15 cellular contexts compared by ENCODE assay signal in genomic region chr3:195179782-195180489, GRCh38.
DNase-seq lines count a peak whose midpoint lies in the region; ATAC-seq and TF ChIP-seq lines count a peak whose summit lies in the region.
"Had no signal": no experiment of that assay in that cellular context is flagged by ENCODE, and none has a peak within 500 bp of the region (broad histone marks: within the 10 kb centered on the region; RNA-seq: fewer than 3 reads in every experiment).

No MANE protein-coding gene starts in this region.

- no peaks in the 10 kb centered on the region for H3K79me1 ChIP-seq in H9 (ENCODE audit: insufficient read depth, low read depth, low read length, poor library complexity, severe bottlenecking)

- H3K4me3 Mint-ChIP-seq in H9: no peak overlapping the region
- H3K4me3 Mint-ChIP-seq: effector memory CD8-positive, alpha-beta T cell had no signal

- no peak overlapping the region for H3K23ac ChIP-seq in H9 (ENCODE audit: insufficient read length, low read depth, low read length)

- H3K23me2 ChIP-seq in H9 (ENCODE audit: insufficient read length, low read depth, low read length, poor library complexity, severe bottlenecking): no peaks in the 10 kb centered on the region

- H3K14ac ChIP-seq in H9 (ENCODE audit: insufficient read depth, low read length): no peak overlapping the region; the same call in 1 of the 2 replicates

- H3K4me3 ChIP-seq in right lobe of liver: no peak overlapping the region
- no peak overlapping the region for H3K4me3 ChIP-seq in skeletal muscle tissue (ENCODE audit: low read length in 3 of 3)
- H3K4me3 ChIP-seq: ascending aorta had no signal

- peaks cover 9 to 16% (median 12%) of the 10 kb centered on the region in 3 experiments for H3K36me3 Mint-ChIP-seq in H9 (ENCODE audit: insufficient read depth in 1 of 3, low read depth in 3 of 3)

- H2BK15ac ChIP-seq in H9 (ENCODE audit: low read depth, low read length): no peak overlapping the region

- TF ChIP-seq CTCF in H9 (conservative IDR thresholded peaks at IDR 0.05): no peak
- no peak for TF ChIP-seq CTCF in right lobe of liver (IDR thresholded peaks at IDR 0.05)

- no CpG with 5 or more reads among the region's 24 CpGs for WGBS in H9 (ENCODE audit: extremely low coverage, insufficient read length, low lambda C conversion rate)
- whole genome bisulfite sequencing in right lobe of liver (ENCODE audit: insufficient coverage, low coverage, low lambda C conversion rate, missing lambda C conversion rate): 45% methylated on average over 16 of the region's 24 CpGs

- no peak overlapping the region for H3K18ac ChIP-seq in H9 (ENCODE audit: insufficient read length, low read depth, low read length)

- no peak for TF ChIP-seq POLR2A in right lobe of liver (IDR thresholded peaks at IDR 0.05)

- H3K27ac ChIP-seq in H9 (ENCODE audit: insufficient read length, low read depth, low read length): no peak overlapping the region
- peak overlapping the region; percentile 50 to 68 (median 50) for H3K27ac ChIP-seq in right lobe of liver
- H3K27ac ChIP-seq in skeletal muscle tissue (ENCODE audit: low read depth, low read length): peak overlapping the region; percentile 64
- H3K27ac ChIP-seq: ascending aorta, HL-60 had no signal

- H3K27ac Mint-ChIP-seq in H9: peak overlapping the region in 2 of 3 experiments; percentile 71 to 85; a peak in 4 of 7 replicates
- H3K27ac Mint-ChIP-seq: effector memory CD8-positive, alpha-beta T cell had no signal

- no peak overlapping the region for H2BK20ac ChIP-seq in H9 (ENCODE audit: low read depth, low read length, poor library complexity, severe bottlenecking)

- no peak overlapping the region for H4K5ac ChIP-seq in H9 (ENCODE audit: insufficient read length, low read depth, low read length)

- no peak overlapping the region for H2AK5ac ChIP-seq in H9 (ENCODE audit: insufficient read length, low read length)

- no peak overlapping the region for H4K8ac ChIP-seq in H9 (replicated peaks; ENCODE audit: insufficient read length, low read depth, low read length)

- H4K91ac ChIP-seq in H9 (ENCODE audit: insufficient read length, low read depth, low read length): no peak overlapping the region

- H3K27me3 ChIP-seq in H9 (ENCODE audit: insufficient read depth, low read length): no peaks in the 10 kb centered on the region
- H3K27me3 ChIP-seq in right lobe of liver: no peaks in the 10 kb centered on the region
- H3K27me3 ChIP-seq in skeletal muscle tissue (ENCODE audit: control insufficient read depth in 3 of 3, insufficient read depth in 3 of 3, low read length in 3 of 3): no peaks in the 10 kb centered on the region
- H3K27me3 ChIP-seq: ascending aorta, BE2C had no signal

- H3K4me1 Mint-ChIP-seq in H9: peaks cover 44 to 45% of the 10 kb centered on the region in 2 experiments

- H3K36me3 ChIP-seq in right lobe of liver (no peaks in the 10 kb centered on the region), skeletal muscle tissue (ENCODE audit: control insufficient read depth in 3 of 3, insufficient read depth in 3 of 3, low read length in 3 of 3) (no peaks in the 10 kb centered on the region)
- H3K36me3 ChIP-seq: ascending aorta, BE2C had no signal

- H3K9me3 Mint-ChIP-seq in H9: no peaks in the 10 kb centered on the region
- H3K9me3 Mint-ChIP-seq: effector memory CD8-positive, alpha-beta T cell had no signal

- H3K4me2 ChIP-seq in H9 (ENCODE audit: insufficient read depth, insufficient read length, low read length): no peak overlapping the region

- no peaks in the 10 kb centered on the region for H4K20me1 ChIP-seq in H9 (ENCODE audit: control insufficient read depth, insufficient read depth, insufficient read length)

- H2BK5ac ChIP-seq in H9 (ENCODE audit: insufficient read length, low read length): no peak overlapping the region

- DNase-seq in H9 (no peak), dermis blood vessel endothelial cell (peak; percentile 45), right lobe of liver (no peak), NCI-H774 (lab: John Stamatoyannopoulos, UW) (no peak), HuH-7 (ENCODE audit: low spot score) (no peak)
- DNase-seq: activated T-cell treated with anti-CD3 and anti-CD28 coated beads, Interleukin-2, amount 50 U/mL, for 1 hour; BE2C; effector memory CD8-positive, alpha-beta T cell; EL; MM.1S had no signal

- H3K27me3 Mint-ChIP-seq in H9 (ENCODE audit: low read depth): no peaks in the 10 kb centered on the region; the same call in 1 of the 2 replicates
- H3K27me3 Mint-ChIP-seq: effector memory CD8-positive, alpha-beta T cell had no signal

- H3K4me1 ChIP-seq in H9 (ENCODE audit: insufficient read depth, low read length) (peaks cover 11% of the 10 kb centered on the region; the same call in 1 of the 2 replicates), right lobe of liver (no peaks in the 10 kb centered on the region), skeletal muscle tissue (ENCODE audit: control insufficient read depth in 3 of 3, insufficient read depth in 3 of 3, low read length in 3 of 3) (peaks cover 23 to 34% (median 31%) of the 10 kb centered on the region in 3 donors)

- H2BK12ac ChIP-seq in H9 (ENCODE audit: insufficient read length, low read depth, low read length): no peak overlapping the region

- H2AFZ ChIP-seq in H9 (ENCODE audit: low read length): no peak overlapping the region

- no peak overlapping the region for H3K9ac ChIP-seq in H9 (ENCODE audit: extremely low read depth, insufficient read length, low read length)
- H3K9ac ChIP-seq in skeletal muscle tissue (ENCODE audit: low read depth in 1 of 3, low read length in 3 of 3): peak overlapping the region in 1 of 3 donors; percentile 1

- H3T11ph ChIP-seq in H9 (ENCODE audit: low read length): no peak overlapping the region

- no peak overlapping the region for H3K4ac ChIP-seq in H9 (ENCODE audit: low read depth, low read length)

- no peak overlapping the region for H3K56ac ChIP-seq in H9 (ENCODE audit: insufficient read length, low read depth, low read length)

- intact Hi-C loops in right lobe of liver (cut with DNase I): no loop called here

- H3K79me2 ChIP-seq in H9 (ENCODE audit: insufficient read depth, low read length): no peaks in the 10 kb centered on the region; the same call in 1 of the 2 replicates

- H2BK120ac ChIP-seq in H9 (ENCODE audit: low read depth, low read length, poor library complexity, severe bottlenecking): no peak overlapping the region

- ATAC-seq in right lobe of liver (peak; percentile 34 to 56 (median 47)), HG03045 (IDR thresholded peaks at IDR 0.05; ENCODE audit: unreplicated experiment) (no peak), HG03460 (IDR thresholded peaks at IDR 0.05; ENCODE audit: unreplicated experiment) (no peak)
- ATAC-seq: effector memory CD8-positive, alpha-beta T cell had no signal

- H3K9me3 ChIP-seq in H9 (ENCODE audit: control insufficient read depth, low read depth, low read length): no peaks in the 10 kb centered on the region
- no peaks in the 10 kb centered on the region for H3K9me3 ChIP-seq in right lobe of liver
- no peaks in the 10 kb centered on the region for H3K9me3 ChIP-seq in skeletal muscle tissue (ENCODE audit: control insufficient read depth in 3 of 3, low read length in 3 of 3)
- H3K9me3 ChIP-seq: ascending aorta, BE2C had no signal

Comparison
In these comparisons a context has a peak if more than half of its experiments do, and no peak if none do; other contexts are left out.
1. ATAC-seq: peak in right lobe of liver (4 of 4); none in HG03045 (single experiment) and HG03460 (single experiment).